Comparison of ENCODE assay signal across 10 cellular contexts in the genomic region with DNA sequence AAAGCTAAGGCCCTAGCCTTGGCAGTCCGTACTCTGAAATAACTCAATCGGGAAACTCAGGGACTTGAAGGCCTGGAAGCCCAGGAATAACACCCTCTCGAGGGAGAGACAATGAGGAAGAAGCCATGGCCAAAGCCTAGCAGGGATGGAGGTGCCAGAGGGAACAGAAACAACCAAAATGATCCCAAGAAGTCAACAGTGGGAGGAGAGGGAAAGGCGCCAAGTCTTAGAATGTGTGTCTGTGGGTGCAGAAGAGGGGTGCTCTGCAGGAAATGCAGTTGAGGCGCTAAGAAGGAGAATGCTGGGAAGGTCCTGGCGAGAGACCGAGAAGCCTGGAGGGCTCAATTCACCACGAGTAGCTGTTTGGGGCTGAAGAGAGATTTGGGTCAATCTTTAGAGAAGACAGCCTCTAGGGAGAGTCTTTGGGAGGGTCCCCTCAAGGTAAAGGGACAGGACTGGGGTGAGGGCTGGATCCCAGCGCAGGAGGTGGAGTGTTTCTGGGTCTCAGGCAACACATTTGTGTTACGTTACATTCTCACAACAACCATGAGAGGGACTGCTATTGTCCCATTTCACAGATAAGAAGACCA. TPM values are rescaled to one million over a fixed set of nuclear protein-coding genes. Genes with fewer than 3 reads are reported as not detected.
DNase-seq lines count a peak whose midpoint lies in the region; ATAC-seq, FAIRE-seq and TF ChIP-seq lines count a peak whose summit lies in the region.
"Had no signal": no experiment of that assay in that cellular context is flagged by ENCODE, and none has a peak within 500 bp of the region (broad histone marks: within the 10 kb centered on the region; RNA-seq: fewer than 3 reads in every experiment).

No MANE protein-coding gene starts in this region.

- no TSS peak for BruUV-seq in HepG2 (replicated peaks; lab: Mats Ljungman, UMichigan)

- peaks cover 29% of the 10 kb centered on the region for H3K36me3 ChIP-seq in left ventricle myocardium inferior
- H3K36me3 ChIP-seq in HepG2 (replicated peaks in 1 of 2; ENCODE audit: control insufficient read depth in 1 of 2, insufficient read depth in 2 of 2, low read length in 2 of 2): peaks cover 0 to 7% of the 10 kb centered on the region in 2 experiments; a peak in 2 of 5 replicates

- H3K4me1 Mint-ChIP-seq in activated T-helper 1 cell treated with anti-CD3 and anti-CD28 coated beads, Interleukin-12 subunit alpha, Interleukin-12 subunit beta, Interleukin-2, Interleukin-4 antibody, amounts not matched to agents 30 ng/mL and 10 ng/mL and 1 ng/mL, durations not matched to agents 14 hours and 24 hours and 36 hours (ENCODE audit: low read depth): peaks cover 6% of the 10 kb centered on the region

- POLR2A ChIA-PET in HepG2 (lab: Yijun Ruan, JAX): no interaction called here

- DNase-seq in left ventricle myocardium inferior: no peak
- DNase-seq in cardiac septum (ENCODE audit: low spot score): no peak
- DNase-seq in activated T-helper 1 cell treated with anti-CD3 and anti-CD28 coated beads, Interleukin-12 subunit alpha, Interleukin-12 subunit beta, Interleukin-2, Interleukin-4 antibody, amounts not matched to agents 30 ng/mL and 10 ng/mL and 1 ng/mL, durations not matched to agents 14 hours and 24 hours and 36 hours (ENCODE audit: low spot score): no peak
- DNase-seq in HepG2 (ENCODE audit: low spot score): no peak
- DNase-seq in OCI-M1 (lab: John Stamatoyannopoulos, UW): no peak
- DNase-seq in NCI-H1694 treated with DMSO at 0.1 percent for 48 hours (lab: John Stamatoyannopoulos, UW): no peak

- TF ChIP-seq EP300 in HepG2 (IDR thresholded peaks at IDR 0.05; ENCODE audit: low read depth in 2 of 2, low read length in 2 of 2) (no peak), HepG2 (CRISPR knock-in tag; IDR thresholded peaks at IDR 0.05; ENCODE audit: borderline replicate concordance) (no peak)

- peaks cover 4% of the 10 kb centered on the region for H3K27me3 Mint-ChIP-seq in activated T-helper 1 cell treated with anti-CD3 and anti-CD28 coated beads, Interleukin-12 subunit alpha, Interleukin-12 subunit beta, Interleukin-2, Interleukin-4 antibody, amounts not matched to agents 30 ng/mL and 10 ng/mL and 1 ng/mL, durations not matched to agents 14 hours and 24 hours and 36 hours (ENCODE audit: insufficient read depth)

- CTCF ChIA-PET in HepG2 (lab: Yijun Ruan, JAX; ENCODE audit: low intra/inter-chr PET ratio, low total read pairs): no interaction called here

- no peak for TF ChIP-seq CTCF in left ventricle myocardium inferior (IDR thresholded peaks at IDR 0.05; ENCODE audit: borderline replicate concordance)
- TF ChIP-seq CTCF in HepG2 (CRISPR knock-in tag; IDR thresholded peaks at IDR 0.05): no peak

- no peak for FAIRE-seq in HepG2 (lab: Jason Lieb, UNC)

- no peak for TF ChIP-seq POLR2A in HepG2 (IDR thresholded peaks at IDR 0.05; ENCODE audit: insufficient read depth in 1 of 2, low read depth in 2 of 2, low read length in 2 of 2)

- peaks cover 13% of the 10 kb centered on the region for H3K36me3 Mint-ChIP-seq in activated T-helper 1 cell treated with anti-CD3 and anti-CD28 coated beads, Interleukin-12 subunit alpha, Interleukin-12 subunit beta, Interleukin-2, Interleukin-4 antibody, amounts not matched to agents 30 ng/mL and 10 ng/mL and 1 ng/mL, durations not matched to agents 14 hours and 24 hours and 36 hours (ENCODE audit: low read depth)

- WGBS in HepG2 (ENCODE audit: low lambda C conversion rate): 77% methylated on average over 10 of the region's 10 CpGs

- no peak for TF ChIP-seq RAD21 in HepG2 (CRISPR knock-in tag; IDR thresholded peaks at IDR 0.05)

- H3K4me3 ChIP-seq in left ventricle myocardium inferior (peak overlapping the region; percentile 66), HepG2 (replicated peaks in 1 of 3; ENCODE audit: insufficient read depth in 1 of 3, low read depth in 2 of 3, low read length in 3 of 3) (0 out of 6 replicates have a peak overlapping the region, but pooled peaks of 1 of the 3 experiments have one; percentile 18)

- ATAC-seq in HepG2 (no peak), GM18861 (IDR thresholded peaks at IDR 0.05; ENCODE audit: unreplicated experiment) (no peak), GM19035 (IDR thresholded peaks at IDR 0.05; ENCODE audit: unreplicated experiment) (no peak)

- peak overlapping the region; percentile 71 for H3K4me3 Mint-ChIP-seq in activated T-helper 1 cell treated with anti-CD3 and anti-CD28 coated beads, Interleukin-12 subunit alpha, Interleukin-12 subunit beta, Interleukin-2, Interleukin-4 antibody, amounts not matched to agents 30 ng/mL and 10 ng/mL and 1 ng/mL, durations not matched to agents 14 hours and 24 hours and 36 hours

- intact Hi-C loops in left ventricle myocardium inferior (cut with micrococcal nuclease) (no loop called here), cardiac septum (cut with DNase I) (no loop called here), HepG2 (cut with micrococcal nuclease; ENCODE audit: unreplicated experiment) (no loop called here)
- intact Hi-C loops in activated T-helper 1 cell treated with anti-CD3 and anti-CD28 coated beads, Interleukin-12 subunit alpha, Interleukin-12 subunit beta, Interleukin-2, Interleukin-4 antibody, amounts not matched to agents 30 ng/mL and 10 ng/mL and 1 ng/mL, durations not matched to agents 14 hours and 24 hours and 36 hours (cut with micrococcal nuclease): loop anchor here (1.0 kb wide), 4 partner anchors 15 to 79 kb away; partner anchors contain the start of gene SLC35C1

- H3K79me2 ChIP-seq in HepG2 (ENCODE audit: insufficient read depth, low read length): no peaks in the 10 kb centered on the region

- peaks cover 12% of the 10 kb centered on the region; the same call in 1 of the 2 replicates for H4K20me1 ChIP-seq in HepG2 (ENCODE audit: insufficient read depth, low read length)

- no peak overlapping the region for H3K27ac Mint-ChIP-seq in activated T-helper 1 cell treated with anti-CD3 and anti-CD28 coated beads, Interleukin-12 subunit alpha, Interleukin-12 subunit beta, Interleukin-2, Interleukin-4 antibody, amounts not matched to agents 30 ng/mL and 10 ng/mL and 1 ng/mL, durations not matched to agents 14 hours and 24 hours and 36 hours

- no peak overlapping the region for H2AFZ ChIP-seq in HepG2 (ENCODE audit: low read length)

- in situ Hi-C loops in HepG2 (cut with HindIII; ENCODE audit: extremely low pct_ligation_motif_present, low pct_unique_long_range_greater_than_20kb): no loop called here

- no peaks in the 10 kb centered on the region for H3K9me3 ChIP-seq in left ventricle myocardium inferior (replicated peaks)
- H3K9me3 ChIP-seq in HepG2 (ENCODE audit: low read length): no peaks in the 10 kb centered on the region
- H3K9me3 ChIP-seq: transverse colon had no signal

- peak overlapping the region; percentile 43; the same call in 1 of the 2 replicates for H3K4me2 ChIP-seq in HepG2 (ENCODE audit: low read depth, low read length)

- H3K27me3 ChIP-seq in left ventricle myocardium inferior (ENCODE audit: low read depth) (no peaks in the 10 kb centered on the region), HepG2 (ENCODE audit: control insufficient read depth in 1 of 2, insufficient read depth in 2 of 2, low read length in 2 of 2) (no peaks in the 10 kb centered on the region; a peak in 1 of 5 replicates)
- H3K27me3 ChIP-seq: transverse colon had no signal

- peaks cover 26% of the 10 kb centered on the region for H3K4me1 ChIP-seq in left ventricle myocardium inferior
- no peaks in the 10 kb centered on the region for H3K4me1 ChIP-seq in HepG2 (ENCODE audit: insufficient read depth, low read length)

- H3K9me3 Mint-ChIP-seq in activated T-helper 1 cell treated with anti-CD3 and anti-CD28 coated beads, Interleukin-12 subunit alpha, Interleukin-12 subunit beta, Interleukin-2, Interleukin-4 antibody, amounts not matched to agents 30 ng/mL and 10 ng/mL and 1 ng/mL, durations not matched to agents 14 hours and 24 hours and 36 hours: no peaks in the 10 kb centered on the region

- no peak overlapping the region for H3K9ac ChIP-seq in HepG2 (ENCODE audit: insufficient read depth, low read depth, low read length)

- H3K27ac ChIP-seq in left ventricle myocardium inferior (replicated peaks) (no peak overlapping the region), HepG2 (ENCODE audit: extremely low read length, insufficient read depth, low read length) (no peak overlapping the region)
- H3K27ac ChIP-seq: RWPE1, transverse colon had no signal

RNA-seq across cellular contexts. Expression of gene MAPK8IP1, which starts 0.8 kb away (rescaled TPM):
- total RNA-seq in left ventricle myocardium inferior (4.6 TPM), cardiac septum (7.5 TPM), HepG2 (2016; rRNA removed; fragmentation: Illumina TruSeq; extraction: Trizol) (3.0 and 4.2 TPM in 2 replicates)
- 0.51 and 0.91 TPM in 2 replicates for total RNA-seq in activated T-helper 1 cell treated with anti-CD3 and anti-CD28 coated beads, Interleukin-12 subunit alpha, Interleukin-12 subunit beta, Interleukin-2, Interleukin-4 antibody, amounts not matched to agents 30 ng/mL and 10 ng/mL and 1 ng/mL, durations not matched to agents 14 hours and 24 hours and 36 hours
- total RNA-seq in HepG2 (2016; cell fraction: cytosol; rRNA removed; fragmentation: Illumina TruSeq; extraction: Trizol; ENCODE audit: low read depth): 1.8 and 1.9 TPM in 2 replicates
- total RNA-seq in HepG2 (2016; cell fraction: insoluble cytoplasmic fraction; rRNA removed; fragmentation: Illumina TruSeq; extraction: Trizol): 4.1 and 4.2 TPM in 2 replicates
- total RNA-seq in HepG2 (2016; cell fraction: membrane; rRNA removed; fragmentation: Illumina TruSeq; extraction: Trizol): 4.9 and 5.4 TPM in 2 replicates
- total RNA-seq in HepG2 (2016; cell fraction: nucleus; rRNA removed; fragmentation: Illumina TruSeq; extraction: Trizol): 2.2 and 2.8 TPM in 2 replicates
- 2.2 and 3.1 TPM in 2 replicates for polyA plus RNA-seq in HepG2 (2011; rRNA removed)
- 2.2 and 3.1 TPM in 2 replicates for polyA plus RNA-seq in HepG2 (2011; cell fraction: cytosol; rRNA removed)
- polyA plus RNA-seq in HepG2 (2011; cell fraction: nucleus; rRNA removed): 5.3 and 6.8 TPM in 2 replicates
- polyA plus RNA-seq in HepG2 (2012): 1.2 and 1.9 TPM in 2 replicates
- 2.5 and 2.9 TPM in 2 replicates for polyA plus RNA-seq in HepG2 (2016; cell fraction: cytosol; fragmentation: Illumina TruSeq; extraction: Trizol; ENCODE audit: low read depth)
- 4.7 and 5.0 TPM in 2 replicates for polyA plus RNA-seq in HepG2 (2016; cell fraction: insoluble cytoplasmic fraction; fragmentation: Illumina TruSeq; extraction: Trizol; ENCODE audit: low read depth)
- polyA plus RNA-seq in HepG2 (2016; cell fraction: membrane; fragmentation: Illumina TruSeq; extraction: Trizol; ENCODE audit: low read depth): 5.4 and 6.2 TPM in 2 replicates
- 5.6 and 7.4 TPM in 2 replicates for polyA plus RNA-seq in HepG2 (2016; cell fraction: nucleus; fragmentation: Illumina TruSeq; extraction: Trizol; ENCODE audit: insufficient read depth, low read depth)
- polyA minus RNA-seq in HepG2 (2011; rRNA and poly(A)+ RNA removed; ENCODE audit: low replicate concordance): 1.2 and 6.3 TPM in 2 replicates
- polyA minus RNA-seq in HepG2 (2011; cell fraction: cytosol; rRNA and poly(A)+ RNA removed): 2.4 TPM in 2 replicates
- 1.2 TPM in 2 replicates for polyA minus RNA-seq in HepG2 (2011; cell fraction: nucleus; rRNA and poly(A)+ RNA removed)

RNA-seq across cellular contexts. Expression of gene FREY1, which starts 22.4 kb away (rescaled TPM):
- total RNA-seq in left ventricle myocardium inferior (not detected), cardiac septum (0.54 TPM), HepG2 (2016; rRNA removed; fragmentation: Illumina TruSeq; extraction: Trizol) (0.73 TPM in 1 of 2 replicates, not detected in the other)
- 0.59 and 1.9 TPM in 2 replicates for total RNA-seq in activated T-helper 1 cell treated with anti-CD3 and anti-CD28 coated beads, Interleukin-12 subunit alpha, Interleukin-12 subunit beta, Interleukin-2, Interleukin-4 antibody, amounts not matched to agents 30 ng/mL and 10 ng/mL and 1 ng/mL, durations not matched to agents 14 hours and 24 hours and 36 hours
- total RNA-seq in HepG2 (2016; cell fraction: cytosol; rRNA removed; fragmentation: Illumina TruSeq; extraction: Trizol; ENCODE audit: low read depth): not detected in 2 replicates
- total RNA-seq in HepG2 (2016; cell fraction: insoluble cytoplasmic fraction; rRNA removed; fragmentation: Illumina TruSeq; extraction: Trizol): 0.27 and 0.52 TPM in 2 replicates
- not detected in 2 replicates for total RNA-seq in HepG2 (2016; cell fraction: membrane; rRNA removed; fragmentation: Illumina TruSeq; extraction: Trizol)
- 1.3 TPM in 1 of 2 replicates, not detected in the other for total RNA-seq in HepG2 (2016; cell fraction: nucleus; rRNA removed; fragmentation: Illumina TruSeq; extraction: Trizol)
- polyA plus RNA-seq in HepG2 (2011; rRNA removed): 0.22 and 0.44 TPM in 2 replicates
- polyA plus RNA-seq in HepG2 (2011; cell fraction: cytosol; rRNA removed): not detected in 2 replicates
- polyA plus RNA-seq in HepG2 (2011; cell fraction: nucleus; rRNA removed): 2.4 and 5.3 TPM in 2 replicates
- 0.27 TPM in 1 of 2 replicates, not detected in the other for polyA plus RNA-seq in HepG2 (2012)
- polyA plus RNA-seq in HepG2 (2016; cell fraction: cytosol; fragmentation: Illumina TruSeq; extraction: Trizol; ENCODE audit: low read depth): not detected in 2 replicates
- not detected in 2 replicates for polyA plus RNA-seq in HepG2 (2016; cell fraction: insoluble cytoplasmic fraction; fragmentation: Illumina TruSeq; extraction: Trizol; ENCODE audit: low read depth)
- polyA plus RNA-seq in HepG2 (2016; cell fraction: membrane; fragmentation: Illumina TruSeq; extraction: Trizol; ENCODE audit: low read depth): not detected in 2 replicates
- polyA plus RNA-seq in HepG2 (2016; cell fraction: nucleus; fragmentation: Illumina TruSeq; extraction: Trizol; ENCODE audit: insufficient read depth, low read depth): not detected in 2 replicates
- 4.0 and 13.4 TPM in 2 replicates for polyA minus RNA-seq in HepG2 (2011; rRNA and poly(A)+ RNA removed; ENCODE audit: low replicate concordance)
- not detected in 2 replicates for polyA minus RNA-seq in HepG2 (2011; cell fraction: cytosol; rRNA and poly(A)+ RNA removed)
- polyA minus RNA-seq in HepG2 (2011; cell fraction: nucleus; rRNA and poly(A)+ RNA removed): 7.2 and 7.8 TPM in 2 replicates

RNA-seq across cellular contexts. Expression of gene PEX16, which starts 33.0 kb away (rescaled TPM):
- total RNA-seq in left ventricle myocardium inferior: 10.9 TPM
- 13.0 TPM for total RNA-seq in cardiac septum
- total RNA-seq in activated T-helper 1 cell treated with anti-CD3 and anti-CD28 coated beads, Interleukin-12 subunit alpha, Interleukin-12 subunit beta, Interleukin-2, Interleukin-4 antibody, amounts not matched to agents 30 ng/mL and 10 ng/mL and 1 ng/mL, durations not matched to agents 14 hours and 24 hours and 36 hours: 37.4 and 44.6 TPM in 2 replicates
- total RNA-seq in HepG2 (2016; rRNA removed; fragmentation: Illumina TruSeq; extraction: Trizol): 18.6 and 21.8 TPM in 2 replicates
- 11.4 and 13.9 TPM in 2 replicates for total RNA-seq in HepG2 (2016; cell fraction: cytosol; rRNA removed; fragmentation: Illumina TruSeq; extraction: Trizol; ENCODE audit: low read depth)
- total RNA-seq in HepG2 (2016; cell fraction: insoluble cytoplasmic fraction; rRNA removed; fragmentation: Illumina TruSeq; extraction: Trizol): 14.6 and 24.3 TPM in 2 replicates
- 18.4 and 20.4 TPM in 2 replicates for total RNA-seq in HepG2 (2016; cell fraction: membrane; rRNA removed; fragmentation: Illumina TruSeq; extraction: Trizol)
- total RNA-seq in HepG2 (2016; cell fraction: nucleus; rRNA removed; fragmentation: Illumina TruSeq; extraction: Trizol): 20.1 and 24.1 TPM in 2 replicates
- 12.5 and 16.8 TPM in 2 replicates for polyA plus RNA-seq in HepG2 (2011; rRNA removed)
- polyA plus RNA-seq in HepG2 (2011; cell fraction: cytosol; rRNA removed): 13.7 and 17.1 TPM in 2 replicates
- 47.3 and 52.6 TPM in 2 replicates for polyA plus RNA-seq in HepG2 (2011; cell fraction: nucleus; rRNA removed)
- polyA plus RNA-seq in HepG2 (2012): 10.4 and 13.1 TPM in 2 replicates
- polyA plus RNA-seq in HepG2 (2016; cell fraction: cytosol; fragmentation: Illumina TruSeq; extraction: Trizol; ENCODE audit: low read depth): 9.0 and 11.2 TPM in 2 replicates
- 13.3 and 13.5 TPM in 2 replicates for polyA plus RNA-seq in HepG2 (2016; cell fraction: insoluble cytoplasmic fraction; fragmentation: Illumina TruSeq; extraction: Trizol; ENCODE audit: low read depth)
- 10.8 and 13.0 TPM in 2 replicates for polyA plus RNA-seq in HepG2 (2016; cell fraction: membrane; fragmentation: Illumina TruSeq; extraction: Trizol; ENCODE audit: low read depth)
- 34.9 and 44.4 TPM in 2 replicates for polyA plus RNA-seq in HepG2 (2016; cell fraction: nucleus; fragmentation: Illumina TruSeq; extraction: Trizol; ENCODE audit: insufficient read depth, low read depth)
- polyA minus RNA-seq in HepG2 (2011; rRNA and poly(A)+ RNA removed; ENCODE audit: low replicate concordance): 19.0 and 26.5 TPM in 2 replicates
- 7.1 and 8.4 TPM in 2 replicates for polyA minus RNA-seq in HepG2 (2011; cell fraction: cytosol; rRNA and poly(A)+ RNA removed)
- polyA minus RNA-seq in HepG2 (2011; cell fraction: nucleus; rRNA and poly(A)+ RNA removed): 19.3 and 22.0 TPM in 2 replicates

RNA-seq across cellular contexts. Expression of gene CRY2, which starts 37.4 kb away (rescaled TPM):
- total RNA-seq in left ventricle myocardium inferior: 62.2 TPM
- total RNA-seq in cardiac septum: 49.6 TPM
- 19.4 and 23.7 TPM in 2 replicates for total RNA-seq in activated T-helper 1 cell treated with anti-CD3 and anti-CD28 coated beads, Interleukin-12 subunit alpha, Interleukin-12 subunit beta, Interleukin-2, Interleukin-4 antibody, amounts not matched to agents 30 ng/mL and 10 ng/mL and 1 ng/mL, durations not matched to agents 14 hours and 24 hours and 36 hours
- total RNA-seq in HepG2 (2016; rRNA removed; fragmentation: Illumina TruSeq; extraction: Trizol): 8.8 and 12.2 TPM in 2 replicates
- 8.5 and 9.2 TPM in 2 replicates for total RNA-seq in HepG2 (2016; cell fraction: cytosol; rRNA removed; fragmentation: Illumina TruSeq; extraction: Trizol; ENCODE audit: low read depth)
- total RNA-seq in HepG2 (2016; cell fraction: insoluble cytoplasmic fraction; rRNA removed; fragmentation: Illumina TruSeq; extraction: Trizol): 7.8 and 11.7 TPM in 2 replicates
- total RNA-seq in HepG2 (2016; cell fraction: membrane; rRNA removed; fragmentation: Illumina TruSeq; extraction: Trizol): 7.7 and 7.9 TPM in 2 replicates
- 14.4 and 18.4 TPM in 2 replicates for total RNA-seq in HepG2 (2016; cell fraction: nucleus; rRNA removed; fragmentation: Illumina TruSeq; extraction: Trizol)
- 10.0 and 10.1 TPM in 2 replicates for polyA plus RNA-seq in HepG2 (2011; rRNA removed)
- polyA plus RNA-seq in HepG2 (2011; cell fraction: cytosol; rRNA removed): 4.5 and 4.8 TPM in 2 replicates
- 42.1 and 49.3 TPM in 2 replicates for polyA plus RNA-seq in HepG2 (2011; cell fraction: nucleus; rRNA removed)
- 8.4 and 8.8 TPM in 2 replicates for polyA plus RNA-seq in HepG2 (2012)
- polyA plus RNA-seq in HepG2 (2016; cell fraction: cytosol; fragmentation: Illumina TruSeq; extraction: Trizol; ENCODE audit: low read depth): 0.70 and 0.83 TPM in 2 replicates
- polyA plus RNA-seq in HepG2 (2016; cell fraction: insoluble cytoplasmic fraction; fragmentation: Illumina TruSeq; extraction: Trizol; ENCODE audit: low read depth): 6.0 and 7.6 TPM in 2 replicates
- 1.9 and 2.1 TPM in 2 replicates for polyA plus RNA-seq in HepG2 (2016; cell fraction: membrane; fragmentation: Illumina TruSeq; extraction: Trizol; ENCODE audit: low read depth)
- polyA plus RNA-seq in HepG2 (2016; cell fraction: nucleus; fragmentation: Illumina TruSeq; extraction: Trizol; ENCODE audit: insufficient read depth, low read depth): 27.9 and 28.8 TPM in 2 replicates
- polyA minus RNA-seq in HepG2 (2011; rRNA and poly(A)+ RNA removed; ENCODE audit: low replicate concordance): 28.6 and 30.6 TPM in 2 replicates
- 7.2 and 7.8 TPM in 2 replicates for polyA minus RNA-seq in HepG2 (2011; cell fraction: cytosol; rRNA and poly(A)+ RNA removed)
- polyA minus RNA-seq in HepG2 (2011; cell fraction: nucleus; rRNA and poly(A)+ RNA removed): 25.4 and 26.0 TPM in 2 replicates

RNA-seq across cellular contexts. Expression of gene LARGE2, which starts 37.8 kb away (rescaled TPM):
- total RNA-seq in left ventricle myocardium inferior (not detected), cardiac septum (not detected), HepG2 (2016; rRNA removed; fragmentation: Illumina TruSeq; extraction: Trizol) (10.0 and 21.6 TPM in 2 replicates)
- not detected in 2 replicates for total RNA-seq in activated T-helper 1 cell treated with anti-CD3 and anti-CD28 coated beads, Interleukin-12 subunit alpha, Interleukin-12 subunit beta, Interleukin-2, Interleukin-4 antibody, amounts not matched to agents 30 ng/mL and 10 ng/mL and 1 ng/mL, durations not matched to agents 14 hours and 24 hours and 36 hours
- 14.2 and 19.1 TPM in 2 replicates for total RNA-seq in HepG2 (2016; cell fraction: cytosol; rRNA removed; fragmentation: Illumina TruSeq; extraction: Trizol; ENCODE audit: low read depth)
- 7.5 and 20.4 TPM in 2 replicates for total RNA-seq in HepG2 (2016; cell fraction: insoluble cytoplasmic fraction; rRNA removed; fragmentation: Illumina TruSeq; extraction: Trizol)
- 31.5 and 38.0 TPM in 2 replicates for total RNA-seq in HepG2 (2016; cell fraction: membrane; rRNA removed; fragmentation: Illumina TruSeq; extraction: Trizol)
- total RNA-seq in HepG2 (2016; cell fraction: nucleus; rRNA removed; fragmentation: Illumina TruSeq; extraction: Trizol): 12.2 and 18.7 TPM in 2 replicates
- polyA plus RNA-seq in HepG2 (2011; rRNA removed): 8.5 and 12.5 TPM in 2 replicates
- polyA plus RNA-seq in HepG2 (2011; cell fraction: cytosol; rRNA removed): 6.6 and 10.9 TPM in 2 replicates
- 32.4 and 37.4 TPM in 2 replicates for polyA plus RNA-seq in HepG2 (2011; cell fraction: nucleus; rRNA removed)
- polyA plus RNA-seq in HepG2 (2012): 9.6 and 9.7 TPM in 2 replicates
- 20.1 and 23.9 TPM in 2 replicates for polyA plus RNA-seq in HepG2 (2016; cell fraction: cytosol; fragmentation: Illumina TruSeq; extraction: Trizol; ENCODE audit: low read depth)
- polyA plus RNA-seq in HepG2 (2016; cell fraction: insoluble cytoplasmic fraction; fragmentation: Illumina TruSeq; extraction: Trizol; ENCODE audit: low read depth): 13.5 and 14.3 TPM in 2 replicates
- polyA plus RNA-seq in HepG2 (2016; cell fraction: membrane; fragmentation: Illumina TruSeq; extraction: Trizol; ENCODE audit: low read depth): 33.6 and 37.3 TPM in 2 replicates
- 50.8 and 52.9 TPM in 2 replicates for polyA plus RNA-seq in HepG2 (2016; cell fraction: nucleus; fragmentation: Illumina TruSeq; extraction: Trizol; ENCODE audit: insufficient read depth, low read depth)
- 15.3 TPM in 1 of 2 replicates, not detected in the other for polyA minus RNA-seq in HepG2 (2011; rRNA and poly(A)+ RNA removed; ENCODE audit: low replicate concordance)
- 2.2 and 5.0 TPM in 2 replicates for polyA minus RNA-seq in HepG2 (2011; cell fraction: cytosol; rRNA and poly(A)+ RNA removed)
- 3.2 and 3.5 TPM in 2 replicates for polyA minus RNA-seq in HepG2 (2011; cell fraction: nucleus; rRNA and poly(A)+ RNA removed)
